In genomic region chr4:166957451-166957850, GRCh38 we compare ENCODE assay signal across 22 cellular contexts.
"Had no signal": no experiment of that assay in that cellular context is flagged by ENCODE, and none has a peak within 500 bp of the region (broad histone marks: within the 10 kb centered on the region; RNA-seq: fewer than 3 reads in every experiment).

No MANE protein-coding gene starts in this region.

- H3K27me3 ChIP-seq: heart right ventricle, left lung, neural progenitor cell, right lobe of liver, tibial nerve had no signal

- H3K9me3 ChIP-seq: lower lobe of right lung, right lobe of liver had no signal

- ATAC-seq: activated CD8-positive, alpha-beta memory T cell treated with anti-CD3 and anti-CD28 coated beads, Interleukin-2, amount 10 ng/mL, durations not matched to agents 7 days and 5 days; activated CD8-positive, alpha-beta T cell treated with anti-CD3 and anti-CD28 coated beads, Interleukin-2, amount 10 ng/mL, durations not matched to agents 7 days and 5 days; activated naive CD4-positive, alpha-beta T cell treated with anti-CD3 and anti-CD28 coated beads, Interleukin-2, amount 50 U/mL, for 72 hours; esophagus mucosa; heart right ventricle; left lung; lower lobe of right lung; natural killer cell; right lobe of liver; T-helper 17 cell had no signal

- H3K4me1 ChIP-seq: heart right ventricle, left lung, lower lobe of right lung, neural progenitor cell, right lobe of liver, tibial nerve had no signal

- H3K36me3 ChIP-seq: heart right ventricle, left lung, lower lobe of right lung, neural progenitor cell, right lobe of liver, tibial nerve had no signal

- H3K27ac ChIP-seq: heart right ventricle, left lung, lower lobe of right lung, neural progenitor cell, right lobe of liver, tibial nerve had no signal

- H3K4me3 ChIP-seq: heart right ventricle, left lung, lower lobe of right lung, neural progenitor cell, right lobe of liver, tibial nerve had no signal

- H3K9ac ChIP-seq: neural progenitor cell had no signal

- DNase-seq: activated CD4-positive, alpha-beta T cell treated with anti-CD3 and anti-CD28 coated beads for 1 hour; activated CD8-positive, alpha-beta memory T cell treated with anti-CD3 and anti-CD28 coated beads, Interleukin-2, amount 10 ng/mL, durations not matched to agents 7 days and 5 days; activated CD8-positive, alpha-beta T cell treated with anti-CD3 and anti-CD28 coated beads, Interleukin-2, amount 10 ng/mL, durations not matched to agents 7 days and 5 days; activated naive CD4-positive, alpha-beta T cell; activated T-cell treated with anti-CD3 and anti-CD28 coated beads, Interleukin-2, amount 50 U/mL, for 48 hours; central memory CD4-positive, alpha-beta T cell; foreskin melanocyte; heart right ventricle; kidney glomerular epithelial cell; left lung; lower lobe of right lung; mesenchymal stem cell; natural killer cell; right lobe of liver; stimulated activated CD4-positive, alpha-beta T cell treated with anti-CD3 and anti-CD28 coated beads, Interleukin-2, amount 100 ng/mL, for 48 hours; stimulated activated naive CD4-positive, alpha-beta T cell treated with Interleukin-2 at 50 U/mL for 16 hours; T-helper 17 cell; T1000 had no signal
